ENCODE assay signal across 1 cellular context in the genomic region with DNA sequence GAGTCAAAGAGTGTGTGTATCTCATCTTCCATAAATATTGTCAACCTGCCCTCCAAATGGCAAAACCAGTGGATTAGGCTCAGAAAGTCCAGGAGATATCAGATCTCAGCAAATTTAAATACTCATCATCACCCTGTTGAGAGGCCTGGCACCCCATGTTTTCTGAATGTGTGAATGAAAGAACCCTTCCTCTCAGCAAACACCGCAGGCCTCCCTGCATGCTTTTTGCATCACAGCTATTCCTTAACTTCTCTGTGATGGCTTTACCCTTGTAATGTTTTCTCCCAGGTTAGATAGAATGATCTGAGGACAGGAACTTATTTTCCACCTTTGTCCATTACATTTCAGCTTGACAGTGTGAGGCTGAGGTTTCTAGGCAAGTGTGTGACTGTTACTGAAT.
TF ChIP-seq lines count a peak whose summit lies in the region.

No MANE protein-coding gene starts in this region.

TF ChIP-seq in H1, 55 proteins besides CTCF, POLR2A, EP300 and RAD21:
- TF ChIP-seq EZH2 (IDR thresholded peaks at IDR 0.05; ENCODE audit: low read depth, low read length, severe bottlenecking) (no peak), NANOG (IDR thresholded peaks at IDR 0.05; ENCODE audit: insufficient read depth, low read depth, low read length, poor library complexity, severe bottlenecking) (peak; percentile 10), SAP30 (IDR thresholded peaks at IDR 0.05; ENCODE audit: insufficient read depth, insufficient replicate concordance, low read length) (no peak), SP4 (IDR thresholded peaks at IDR 0.05; ENCODE audit: low read length) (no peak), SUZ12 (IDR thresholded peaks at IDR 0.05; ENCODE audit: low read length) (no peak)
